31 cellular contexts compared by ENCODE assay signal in the genomic region with DNA sequence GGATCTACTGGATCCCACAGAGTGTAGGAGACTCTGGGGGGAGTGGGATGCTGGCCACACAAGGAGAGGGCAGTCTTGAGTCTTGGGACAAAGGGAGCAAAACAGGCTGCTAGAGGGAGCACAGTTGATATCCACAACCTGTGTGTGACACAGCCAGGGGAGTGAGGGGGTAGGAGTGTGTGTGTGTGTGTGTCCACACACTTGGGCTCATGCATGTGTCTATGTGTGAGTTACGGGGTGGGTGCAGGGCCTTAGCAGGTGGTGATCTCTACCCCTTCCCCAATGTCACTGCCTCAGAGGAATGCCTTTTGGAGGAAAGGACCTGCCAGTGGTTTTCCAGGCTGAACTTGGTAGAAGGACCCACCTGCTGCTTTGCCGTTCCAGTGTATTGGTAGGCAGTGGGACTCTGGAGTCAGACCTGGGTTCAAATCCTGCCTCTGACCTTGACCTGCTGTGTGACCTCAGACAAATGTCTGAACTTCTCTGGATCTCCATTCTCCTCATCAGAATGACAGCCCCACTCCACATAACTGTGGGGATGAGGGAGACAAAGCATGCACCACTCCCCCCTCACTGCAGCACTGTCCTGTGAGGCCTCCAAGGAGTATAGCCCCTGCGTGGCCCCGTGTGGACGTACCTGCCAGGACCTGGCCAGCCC. TPM values are rescaled to one million over a fixed set of nuclear protein-coding genes. Genes with fewer than 3 reads are reported as not detected.
"Had no signal": no experiment of that assay in that cellular context is flagged by ENCODE, and none has a peak within 500 bp of the region (broad histone marks: within the 10 kb centered on the region; RNA-seq: fewer than 3 reads in every experiment).

No MANE protein-coding gene starts in this region.

- H3K27ac Mint-ChIP-seq: activated T-cell treated with anti-CD3 and anti-CD28 coated beads, Interleukin-2, amount 50 U/mL, for 72 hours; immature natural killer cell; nephron; T-helper 1 cell treated with Interleukin-12 subunit alpha and Interleukin-12 subunit beta and Interleukin-4 antibody, amounts not matched to agents 30 μg/mL and 1 μg/mL, for 36 hours had no signal

- H3K27me3 ChIP-seq: heart left ventricle, left lung had no signal

- H3K4me3 Mint-ChIP-seq: activated T-cell treated with anti-CD3 and anti-CD28 coated beads, Interleukin-2, amount 50 U/mL, for 72 hours; immature natural killer cell; nephron; T-helper 1 cell treated with Interleukin-12 subunit alpha and Interleukin-12 subunit beta and Interleukin-4 antibody, amounts not matched to agents 30 μg/mL and 1 μg/mL, for 36 hours had no signal

- ATAC-seq: activated CD4-positive, CD25-positive, alpha-beta regulatory T cell treated with anti-CD3 and anti-CD28 coated beads, Interleukin-2, amount 50 U/mL, for 24 hours; activated naive CD4-positive, alpha-beta T cell treated with anti-CD3 and anti-CD28 coated beads, Interleukin-2, amount 50 U/mL, for 72 hours; activated T-cell treated with anti-CD3 and anti-CD28 coated beads, Interleukin-2, amount 50 U/mL, for 72 hours; esophagus mucosa; heart left ventricle; left lung; right cardiac atrium; upper lobe of right lung had no signal

- DNase-seq: activated CD4-positive, alpha-beta T cell treated with anti-CD3 and anti-CD28 coated beads for 48 hours; activated CD4-positive, alpha-beta T cell treated with anti-CD3 and anti-CD28 coated beads, Interleukin-2, amount 50 U/mL, for 48 hours; activated naive CD4-positive, alpha-beta T cell; activated T-cell treated with anti-CD3 and anti-CD28 coated beads, Interleukin-2, amount 50 U/mL, for 72 hours; foreskin fibroblast; hypothalamus; immature natural killer cell; kidney glomerular epithelial cell; left lung; mesendoderm; nucleus accumbens; spleen; stimulated activated naive CD4-positive, alpha-beta T cell; SW 1271; T-helper 9 cell; tibial artery; upper lobe of right lung had no signal

- H3K36me3 Mint-ChIP-seq: activated naive CD4-positive, alpha-beta T cell treated with anti-CD3 and anti-CD28 coated beads, Interleukin-2, amount 50 U/mL, for 72 hours; immature natural killer cell had no signal

- H3K9me3 Mint-ChIP-seq: activated naive CD4-positive, alpha-beta T cell treated with anti-CD3 and anti-CD28 coated beads, Interleukin-2, amount 50 U/mL, for 72 hours; activated T-cell treated with anti-CD3 and anti-CD28 coated beads, Interleukin-2, amount 50 U/mL, for 72 hours; immature natural killer cell; nephron; T-helper 1 cell treated with Interleukin-12 subunit alpha and Interleukin-12 subunit beta and Interleukin-4 antibody, amounts not matched to agents 30 μg/mL and 1 μg/mL, for 36 hours had no signal

- H3K4me3 ChIP-seq: heart left ventricle, left lung, lung, spleen, suprapubic skin, tibial artery, upper lobe of right lung had no signal

- H3K27ac ChIP-seq: heart left ventricle, left lung, spleen, suprapubic skin, tibial artery, upper lobe of right lung, VCaP had no signal

- FAIRE-seq: colon, TTC549 had no signal

- H3K36me3 ChIP-seq: heart left ventricle, left lung, spleen, suprapubic skin, tibial artery, upper lobe of right lung had no signal

- H3K4me1 Mint-ChIP-seq: nephron had no signal

- H3K9me3 ChIP-seq: heart left ventricle, left lung, spleen, suprapubic skin, tibial artery, upper lobe of right lung had no signal

- H3K4me1 ChIP-seq: heart left ventricle, left lung, spleen, suprapubic skin, tibial artery, upper lobe of right lung had no signal

RNA-seq across cellular contexts. Expression of a gene that starts 27.2 kb away (rescaled TPM):
- total RNA-seq: activated naive CD4-positive, alpha-beta T cell treated with anti-CD3 and anti-CD28 coated beads, Interleukin-2, amount 50 U/mL, for 72 hours; activated T-cell treated with anti-CD3 and anti-CD28 coated beads, Interleukin-2, amount 50 U/mL, for 72 hours; esophagus mucosa; heart left ventricle; left lung; mononuclear cell; pulmonary artery endothelial cell; right cardiac atrium; spleen; suprapubic skin; upper lobe of right lung had no signal
- polyA plus RNA-seq: heart left ventricle, immature natural killer cell, lung, right cardiac atrium, spleen had no signal

RNA-seq across cellular contexts. Expression of a gene that starts 30.1 kb away (rescaled TPM):
- total RNA-seq: activated naive CD4-positive, alpha-beta T cell treated with anti-CD3 and anti-CD28 coated beads, Interleukin-2, amount 50 U/mL, for 72 hours; activated T-cell treated with anti-CD3 and anti-CD28 coated beads, Interleukin-2, amount 50 U/mL, for 72 hours; mononuclear cell; pulmonary artery endothelial cell; spleen; suprapubic skin; upper lobe of right lung had no signal
- polyA plus RNA-seq: immature natural killer cell had no signal
